ENCODE assay signal across 21 cellular contexts in genomic region chr11:10386861-10387208, GRCh38.
DNase-seq lines count a peak whose midpoint lies in the region; ATAC-seq and TF ChIP-seq lines count a peak whose summit lies in the region.
"Had no signal": no experiment of that assay in that cellular context is flagged by ENCODE, and none has a peak within 500 bp of the region (broad histone marks: within the 10 kb centered on the region; RNA-seq: fewer than 3 reads in every experiment).

No MANE protein-coding gene starts in this region.

- BruUV-seq in Caco-2 (replicated peaks; lab: Mats Ljungman, UMichigan) = no TSS peak

- H3K27ac ChIP-seq in ascending aorta = peak overlapping the region; percentile 45 to 49
- H3K27ac ChIP-seq in muscle layer of colon (ENCODE audit: low read depth, low read length) = peak overlapping the region; percentile 78
- peak overlapping the region; percentile 88 for H3K27ac ChIP-seq in stomach smooth muscle (ENCODE audit: low read length)
- H3K27ac ChIP-seq: BLaER1, epithelial cell of prostate, neutrophil had no signal

- intact Hi-C loops in Caco-2 (cut with micrococcal nuclease; ENCODE audit: unreplicated experiment) = loop anchor here (1.0 kb wide), 1 partner anchor 8 kb away; no protein-coding TSS in a partner anchor
- intact Hi-C loops in ascending aorta (cut with DNase I) = no loop called here

- TF ChIP-seq CTCF in Caco-2 (IDR thresholded peaks at IDR 0.05; ENCODE audit: insufficient read depth in 1 of 2, low read depth in 1 of 2, low read length in 1 of 2, severe bottlenecking in 1 of 2, unreplicated experiment in 1 of 2) (no peak), ascending aorta (IDR thresholded peaks at IDR 0.05) (no peak)

- no peaks in the 10 kb centered on the region for H3K36me3 ChIP-seq in Caco-2 (ENCODE audit: control insufficient read depth, insufficient read depth, low read length)
- no peaks in the 10 kb centered on the region for H3K36me3 ChIP-seq in ascending aorta
- H3K36me3 ChIP-seq in muscle layer of colon (ENCODE audit: insufficient read depth, low read length) = no peaks in the 10 kb centered on the region
- no peaks in the 10 kb centered on the region for H3K36me3 ChIP-seq in stomach smooth muscle (ENCODE audit: control insufficient read depth in 2 of 2, insufficient read depth in 2 of 2, low read length in 2 of 2)
- no peaks in the 10 kb centered on the region for H3K36me3 ChIP-seq in H7 (replicated peaks; ENCODE audit: control insufficient read depth, insufficient read depth, low read length)
- H3K36me3 ChIP-seq: BLaER1, neutrophil had no signal

- H3K9me3 Mint-ChIP-seq in Caco-2 (ENCODE audit: unreplicated experiment) = peaks cover 24% of the 10 kb centered on the region
- H3K9me3 Mint-ChIP-seq: activated CD8-positive, alpha-beta T cell treated with anti-CD3 and anti-CD28 coated beads for 36 hours; activated T-cell treated with anti-CD3 and anti-CD28 coated beads, Interleukin-2, amount 50 U/mL, for 24 hours; central memory CD8-positive, alpha-beta T cell had no signal

- no peaks in the 10 kb centered on the region for H3K27me3 Mint-ChIP-seq in Caco-2 (ENCODE audit: insufficient read depth, unreplicated experiment)

- H3K27me3 ChIP-seq in Caco-2 (replicated peaks; ENCODE audit: control insufficient read depth, insufficient read depth, low read length) = no peaks in the 10 kb centered on the region
- no peaks in the 10 kb centered on the region for H3K27me3 ChIP-seq in ascending aorta
- H3K27me3 ChIP-seq in muscle layer of colon (ENCODE audit: control insufficient read depth in 1 of 2, insufficient read depth in 2 of 2, low read length in 2 of 2) = no peaks in the 10 kb centered on the region
- H3K27me3 ChIP-seq in stomach smooth muscle (ENCODE audit: control insufficient read depth in 1 of 2, insufficient read depth in 2 of 2, low read length in 2 of 2) = no peaks in the 10 kb centered on the region
- no peaks in the 10 kb centered on the region for H3K27me3 ChIP-seq in H7 (ENCODE audit: control insufficient read depth, insufficient read depth, low read length)
- H3K27me3 ChIP-seq: BLaER1 had no signal

- H3K4me3 ChIP-seq in Caco-2 (ENCODE audit: low read depth, low read length) (no peak overlapping the region), ascending aorta (no peak overlapping the region), muscle layer of colon (ENCODE audit: low read depth in 1 of 2, low read length in 2 of 2) (no peak overlapping the region), stomach smooth muscle (ENCODE audit: low read length in 2 of 2) (peak overlapping the region in 1 of 2 donors; percentile 44), H7 (ENCODE audit: insufficient read depth, low read depth, low read length) (no peak overlapping the region)
- H3K4me3 ChIP-seq: BLaER1, K562, mucosa of descending colon had no signal

- H3K36me3 Mint-ChIP-seq in Caco-2 (ENCODE audit: insufficient read depth, unreplicated experiment) = no peaks in the 10 kb centered on the region

- peak overlapping the region; percentile 62 for H3K4me3 Mint-ChIP-seq in Caco-2 (ENCODE audit: unreplicated experiment)
- H3K4me3 Mint-ChIP-seq: activated CD8-positive, alpha-beta T cell treated with anti-CD3 and anti-CD28 coated beads for 36 hours; activated T-cell treated with anti-CD3 and anti-CD28 coated beads, Interleukin-2, amount 50 U/mL, for 24 hours; central memory CD8-positive, alpha-beta T cell had no signal

- no peak overlapping the region for H3K9ac ChIP-seq in muscle layer of colon (ENCODE audit: low read length)
- no peak overlapping the region for H3K9ac ChIP-seq in stomach smooth muscle (ENCODE audit: low read length in 2 of 2)
- H3K9ac ChIP-seq: BLaER1 had no signal

- no peaks in the 10 kb centered on the region for H3K9me3 ChIP-seq in Caco-2
- H3K9me3 ChIP-seq in ascending aorta = no peaks in the 10 kb centered on the region
- H3K9me3 ChIP-seq in muscle layer of colon (ENCODE audit: low read length) = no peaks in the 10 kb centered on the region
- no peaks in the 10 kb centered on the region for H3K9me3 ChIP-seq in stomach smooth muscle (ENCODE audit: control insufficient read depth in 2 of 2, low read length in 2 of 2)
- H3K9me3 ChIP-seq: BLaER1, mucosa of descending colon, neutrophil had no signal

- peak overlapping the region; percentile 71 for H3K27ac Mint-ChIP-seq in Caco-2 (ENCODE audit: unreplicated experiment)
- H3K27ac Mint-ChIP-seq: activated CD8-positive, alpha-beta T cell treated with anti-CD3 and anti-CD28 coated beads for 36 hours; activated T-cell treated with anti-CD3 and anti-CD28 coated beads, Interleukin-2, amount 50 U/mL, for 24 hours had no signal

- peaks cover 50% of the 10 kb centered on the region for H3K4me1 Mint-ChIP-seq in Caco-2 (ENCODE audit: low read depth, unreplicated experiment)
- H3K4me1 Mint-ChIP-seq: central memory CD8-positive, alpha-beta T cell had no signal

- H3K4me1 ChIP-seq in Caco-2 (peaks cover 55% of the 10 kb centered on the region), ascending aorta (peaks cover 6 to 24% of the 10 kb centered on the region in 2 donors), muscle layer of colon (ENCODE audit: insufficient read depth, low read length) (peaks cover 45% of the 10 kb centered on the region), stomach smooth muscle (ENCODE audit: control insufficient read depth, insufficient read depth, low read length) (peaks cover 44% of the 10 kb centered on the region)
- H3K4me1 ChIP-seq: BLaER1 had no signal

- ATAC-seq in GM18873 (IDR thresholded peaks at IDR 0.05; ENCODE audit: low FRiP score, unreplicated experiment) = no peak
- ATAC-seq: activated CD8-positive, alpha-beta T cell treated with anti-CD3 and anti-CD28 coated beads for 36 hours; K562 had no signal

- DNase-seq in Caco-2 = no peak
- DNase-seq in ascending aorta (ENCODE audit: low spot score in 2 of 2) = no peak
- DNase-seq in foreskin melanocyte = no peak
- DNase-seq in DMS79 (lab: John Stamatoyannopoulos, UW) = no peak
- DNase-seq in H7 = no peak
- DNase-seq: activated CD4-positive, CD25-positive, alpha-beta regulatory T cell; activated CD8-positive, alpha-beta T cell treated with anti-CD3 and anti-CD28 coated beads for 36 hours; activated naive CD4-positive, alpha-beta T cell; activated T-cell treated with anti-CD3 and anti-CD28 coated beads, Interleukin-2, amount 50 U/mL, for 24 hours; NCI-H1436 treated with DMSO at 0.1 percent for 48 hours; NCI-H524; T-helper 9 cell had no signal

- CTCF ChIA-PET in Caco-2 (lab: Charles Lee) = interaction anchor here (1.0 to 1.9 kb wide), 2 partner anchors 20 to 58 kb away, joined by 3 to 16 read pairs; no protein-coding TSS in a partner anchor

- POLR2A ChIA-PET in Caco-2 (lab: Charles Lee) = no interaction called here
